ENCODE assay signal across 13 cellular contexts in the genomic region with DNA sequence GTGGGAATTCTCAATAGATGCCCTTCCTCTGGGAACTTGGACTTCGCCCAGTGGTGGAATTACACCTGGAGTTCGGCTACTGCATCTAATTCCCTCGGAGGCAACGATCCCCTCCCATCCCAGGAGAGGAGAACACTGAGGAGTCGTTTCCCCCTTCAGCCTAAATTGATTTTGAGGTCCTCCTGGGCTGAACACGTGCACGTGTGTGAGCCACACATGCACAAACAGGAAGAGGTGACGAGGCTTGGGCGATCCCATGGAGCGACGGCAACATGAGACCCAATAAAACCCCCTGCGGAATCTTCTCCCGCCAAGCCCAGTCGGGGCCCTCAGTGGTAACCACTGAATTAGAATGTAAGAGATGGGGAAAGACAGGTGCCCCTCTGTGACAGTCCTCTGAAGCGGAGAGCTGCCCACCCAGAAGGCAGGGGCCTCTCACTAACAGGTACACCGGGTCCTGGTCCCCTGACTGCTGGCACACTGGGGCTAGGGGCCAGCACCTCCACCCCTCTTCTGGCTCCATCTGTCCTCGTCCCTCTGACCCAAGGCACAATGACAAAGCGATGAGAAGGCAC. TPM values are rescaled to one million over a fixed set of nuclear protein-coding genes. Genes with fewer than 3 reads are reported as not detected.
DNase-seq lines count a peak whose midpoint lies in the region; ATAC-seq, FAIRE-seq and TF ChIP-seq lines count a peak whose summit lies in the region.
"Had no signal": no experiment of that assay in that cellular context is flagged by ENCODE, and none has a peak within 500 bp of the region (broad histone marks: within the 10 kb centered on the region; RNA-seq: fewer than 3 reads in every experiment).

No MANE protein-coding gene starts in this region.

- no peak for TF ChIP-seq CTCF in H1 (IDR thresholded peaks at IDR 0.05; ENCODE audit: control extremely low read depth in 1 of 3, insufficient read depth in 1 of 3, low read depth in 1 of 3, low read length in 3 of 3)
- no peak for TF ChIP-seq CTCF in neural progenitor cell (IDR thresholded peaks at IDR 0.05)
- no peak for TF ChIP-seq CTCF in upper lobe of left lung (IDR thresholded peaks at IDR 0.05)

- H4K8ac ChIP-seq in H1 (ENCODE audit: extremely low read depth, insufficient read depth, low read length): no peak overlapping the region

- no peak overlapping the region for H3K23ac ChIP-seq in H1 (ENCODE audit: insufficient read length)

- H2AK5ac ChIP-seq in H1 (ENCODE audit: low read depth, low read length): 0 out of 2 replicates have a peak overlapping the region, but pooled peaks have one; percentile 53

- no peak overlapping the region for H4K5ac ChIP-seq in H1 (ENCODE audit: insufficient read length, low read depth, low read length)

- H3K4me1 ChIP-seq in H1 (replicated peaks in 1 of 4; ENCODE audit: control insufficient read depth in 3 of 4, insufficient read depth in 4 of 4, low read length in 3 of 4): peaks cover 6 to 49% (median 23%) of the 10 kb centered on the region in 4 experiments
- H3K4me1 ChIP-seq in neural progenitor cell: peaks cover 50% of the 10 kb centered on the region
- peaks cover 83 to 94% (median 87%) of the 10 kb centered on the region in 4 donors for H3K4me1 ChIP-seq in upper lobe of left lung
- no peaks in the 10 kb centered on the region for H3K4me1 ChIP-seq in aorta (ENCODE audit: control insufficient read depth in 1 of 2, insufficient read depth in 2 of 2, low read length in 2 of 2)

- H3K27ac ChIP-seq in H1 (ENCODE audit: low read depth, low read length) (no peak overlapping the region), neural progenitor cell (no peak overlapping the region), upper lobe of left lung (peak overlapping the region; percentile 89 to 95 (median 92)), aorta (ENCODE audit: low read depth in 1 of 2, low read length in 2 of 2) (peak overlapping the region in 1 of 2 donors; percentile 65)

- ATAC-seq in upper lobe of left lung (ENCODE audit: low FRiP score in 2 of 2): no peak
- ATAC-seq in aorta (ENCODE audit: low FRiP score): no peak
- no peak for ATAC-seq in GM18861 (IDR thresholded peaks at IDR 0.05; ENCODE audit: unreplicated experiment)
- ATAC-seq: HCT116; stimulated activated naive B cell treated with anti-CD40 and anti-IgM and Interleukin-4, amounts not matched to agents 10 μg/mL and 1 μg/mL and 100 μg/mL, for 72 hours had no signal

- POLR2A ChIA-PET in H1 (lab: Charles Lee; ENCODE audit: partially characterized antibody): interaction anchor here (1.0 to 1.1 kb wide), 2 partner anchors 11 to 57 kb away, joined by 3 read pairs; no protein-coding TSS in a partner anchor

- intact Hi-C loops in aorta (cut with DNase I): loop anchor here (5.0 to 10.0 kb wide), 5 partner anchors 38 to 470 kb away; partner anchors contain the start of genes CLPP (in 1 of the 2) and RFX2 (in 1 of the 2)

- no peak overlapping the region for H2BK20ac ChIP-seq in H1 (ENCODE audit: low read length)

- H3K36me3 Mint-ChIP-seq in activated naive CD8-positive, alpha-beta T cell: no peaks in the 10 kb centered on the region
- H3K36me3 Mint-ChIP-seq in activated naive CD8-positive, alpha-beta T cell treated with anti-CD3 and anti-CD28 coated beads for 36 hours: peaks cover 17% of the 10 kb centered on the region
- peaks cover 23% of the 10 kb centered on the region for H3K36me3 Mint-ChIP-seq in neural progenitor cell

- H3K14ac ChIP-seq in H1 (ENCODE audit: insufficient read length): no peak overlapping the region

- no peak overlapping the region for H2BK120ac ChIP-seq in H1 (replicated peaks; ENCODE audit: low read depth, low read length)

- TF ChIP-seq RAD21 in H1 (IDR thresholded peaks at IDR 0.05 in 1 of 2, conservative IDR thresholded peaks at IDR 0.05 in 1 of 2; ENCODE audit: low read depth in 2 of 2, low read length in 2 of 2): no peak

- no peak overlapping the region for H3K4me3 Mint-ChIP-seq in activated naive CD8-positive, alpha-beta T cell
- H3K4me3 Mint-ChIP-seq in activated naive CD8-positive, alpha-beta T cell treated with anti-CD3 and anti-CD28 coated beads for 36 hours: no peak overlapping the region
- H3K4me3 Mint-ChIP-seq in neural progenitor cell: no peak overlapping the region
- H3K4me3 Mint-ChIP-seq: stimulated activated naive B cell treated with anti-CD40 and anti-IgM and Interleukin-4, amounts not matched to agents 10 μg/mL and 1 μg/mL and 100 μg/mL, for 72 hours had no signal

- CTCF ChIA-PET in H1 (lab: Charles Lee; ENCODE audit: partially characterized antibody): interaction anchor here (1.0 to 2.4 kb wide), 4 partner anchors 8 to 253 kb away, joined by 3 to 10 read pairs (median 6); no protein-coding TSS in a partner anchor

- H3K36me3 ChIP-seq in H1 (ENCODE audit: control insufficient read depth in 2 of 4, insufficient read depth in 4 of 4, low read length in 3 of 4) (peaks cover 0 to 3% (median 1%) of the 10 kb centered on the region in 4 experiments; a peak in 3 of 8 replicates), neural progenitor cell (no peaks in the 10 kb centered on the region), upper lobe of left lung (peaks cover 0 to 2% (median under 1%) of the 10 kb centered on the region in 4 donors), aorta (ENCODE audit: control insufficient read depth in 1 of 2, insufficient read depth in 2 of 2, low read length in 1 of 2) (no peaks in the 10 kb centered on the region)

- H3K23me2 ChIP-seq in H1 (ENCODE audit: low read depth, low read length): peaks cover 5% of the 10 kb centered on the region; the same call in 1 of the 2 replicates

- H2BK12ac ChIP-seq in H1 (ENCODE audit: low read depth, low read length): no peak overlapping the region

- 87% methylated on average over 16 of the region's 18 CpGs; no CpG with 5 or more reads in 1 of the 2 experiments for WGBS in H1 (ENCODE audit: extremely low coverage in 1 of 2, insufficient coverage in 1 of 2, insufficient read length in 1 of 2, insufficient replicate concordance in 2 of 2, low coverage in 1 of 2, low lambda C conversion rate in 2 of 2, missing lambda C conversion rate in 1 of 2), 2 experiments
- 86 to 89% methylated on average over 17 to 18 of the region's 18 CpGs for WGBS in upper lobe of left lung, 2 donors
- WGBS in aorta, 2 donors: 84 to 85% methylated on average over 18 of the region's 18 CpGs

- TF ChIP-seq POLR2A in H1 (IDR thresholded peaks at IDR 0.05; ENCODE audit: control extremely low read depth in 1 of 2, low read depth in 2 of 2, low read length in 2 of 2): no peak
- no peak for TF ChIP-seq POLR2A in upper lobe of left lung (IDR thresholded peaks at IDR 0.05)

- no peak for DNase-seq in activated naive CD8-positive, alpha-beta T cell treated with anti-CD3 and anti-CD28 coated beads for 36 hours
- DNase-seq in H1 (ENCODE audit: low read depth in 1 of 2, low spot score in 2 of 2) (no peak), neural progenitor cell (ENCODE audit: low spot score) (no peak), upper lobe of left lung (no peak), DMS 273 (lab: John Stamatoyannopoulos, UW; ENCODE audit: unreplicated experiment) (no peak), aorta (no peak)
- DNase-seq: NCI-H524; stimulated activated naive B cell treated with anti-CD40 and anti-IgM and Interleukin-4, amounts not matched to agents 10 μg/mL and 1 μg/mL and 100 μg/mL, for 72 hours had no signal

- H3K9ac ChIP-seq in H1 (replicated peaks in 1 of 4; ENCODE audit: extremely low read depth in 1 of 4, low read depth in 3 of 4, low read length in 3 of 4): no peak overlapping the region
- no peak overlapping the region for H3K9ac ChIP-seq in neural progenitor cell

- H3K27me3 ChIP-seq in H1 (replicated peaks in 1 of 4; ENCODE audit: control insufficient read depth in 3 of 4, extremely low read depth in 1 of 4, insufficient read depth in 3 of 4, low read length in 3 of 4) (no peaks in the 10 kb centered on the region; a peak in 1 of 7 replicates), neural progenitor cell (no peaks in the 10 kb centered on the region), upper lobe of left lung (no peaks in the 10 kb centered on the region), aorta (ENCODE audit: control insufficient read depth in 1 of 2, insufficient read depth in 2 of 2, low read length in 1 of 2) (no peaks in the 10 kb centered on the region)

- H3F3A ChIP-seq in neural progenitor cell (ENCODE audit: low read depth): peaks cover 7% of the 10 kb centered on the region

- H3K9me3 ChIP-seq in H1 (ENCODE audit: insufficient read depth in 2 of 2, low read depth in 1 of 2, low read length in 1 of 2): no peaks in the 10 kb centered on the region
- H3K9me3 ChIP-seq in neural progenitor cell (ENCODE audit: low read depth): no peaks in the 10 kb centered on the region
- no peaks in the 10 kb centered on the region for H3K9me3 ChIP-seq in upper lobe of left lung
- no peaks in the 10 kb centered on the region for H3K9me3 ChIP-seq in aorta (ENCODE audit: control insufficient read depth, low read length)

- no peak overlapping the region for H2BK5ac ChIP-seq in H1 (ENCODE audit: low read depth, low read length)

- H3K4ac ChIP-seq in H1 (replicated peaks; ENCODE audit: insufficient read length, low read depth, low read length): no peak overlapping the region

- H3K18ac ChIP-seq in H1 (ENCODE audit: extremely low read depth, low read length): no peak overlapping the region

- FAIRE-seq in H1 (lab: Jason Lieb, UNC): no peak
- FAIRE-seq: bronchial epithelial cell had no signal

- H4K91ac ChIP-seq in H1 (replicated peaks; ENCODE audit: insufficient read length, low read length): no peak overlapping the region

- H3K56ac ChIP-seq in H1 (replicated peaks; ENCODE audit: insufficient read length, low read depth, low read length): no peak overlapping the region

- peak overlapping the region; percentile 50 for H3K27ac Mint-ChIP-seq in activated naive CD8-positive, alpha-beta T cell
- no peak overlapping the region for H3K27ac Mint-ChIP-seq in activated naive CD8-positive, alpha-beta T cell treated with anti-CD3 and anti-CD28 coated beads for 36 hours
- H3K27ac Mint-ChIP-seq in neural progenitor cell: peak overlapping the region; percentile 29

- H3K79me1 ChIP-seq in H1 (ENCODE audit: low read depth, low read length): peaks cover 43% of the 10 kb centered on the region

- H3K4me1 Mint-ChIP-seq in activated naive CD8-positive, alpha-beta T cell (ENCODE audit: low read depth): peaks cover 60% of the 10 kb centered on the region
- H3K4me1 Mint-ChIP-seq in activated naive CD8-positive, alpha-beta T cell treated with anti-CD3 and anti-CD28 coated beads for 36 hours: peaks cover 53% of the 10 kb centered on the region
- H3K4me1 Mint-ChIP-seq in neural progenitor cell: peaks cover 76% of the 10 kb centered on the region

- no peak overlapping the region for H3K4me2 ChIP-seq in H1 (ENCODE audit: insufficient read depth in 1 of 2, low read depth in 2 of 2, low read length in 2 of 2)
- no peak overlapping the region for H3K4me2 ChIP-seq in neural progenitor cell

- H3K4me3 ChIP-seq in H1 (ENCODE audit: extremely low read depth in 1 of 4, insufficient read depth in 2 of 4, low read depth in 3 of 4, low read length in 4 of 4) (no peak overlapping the region), neural progenitor cell (no peak overlapping the region), upper lobe of left lung (no peak overlapping the region), aorta (ENCODE audit: low read length in 2 of 2) (no peak overlapping the region)

- H3K27me3 Mint-ChIP-seq in activated naive CD8-positive, alpha-beta T cell: no peaks in the 10 kb centered on the region
- H3K27me3 Mint-ChIP-seq in activated naive CD8-positive, alpha-beta T cell treated with anti-CD3 and anti-CD28 coated beads for 36 hours: no peaks in the 10 kb centered on the region
- H3K27me3 Mint-ChIP-seq in neural progenitor cell (ENCODE audit: insufficient read depth, low read depth): peaks cover 2% of the 10 kb centered on the region
- H3K27me3 Mint-ChIP-seq: stimulated activated naive B cell treated with anti-CD40 and anti-IgM and Interleukin-4, amounts not matched to agents 10 μg/mL and 1 μg/mL and 100 μg/mL, for 72 hours had no signal

- H3K9me3 Mint-ChIP-seq in activated naive CD8-positive, alpha-beta T cell (ENCODE audit: low read depth): no peaks in the 10 kb centered on the region
- H3K9me3 Mint-ChIP-seq in activated naive CD8-positive, alpha-beta T cell treated with anti-CD3 and anti-CD28 coated beads for 36 hours: no peaks in the 10 kb centered on the region
- H3K9me3 Mint-ChIP-seq in neural progenitor cell: no peaks in the 10 kb centered on the region
- H3K9me3 Mint-ChIP-seq: stimulated activated naive B cell treated with anti-CD40 and anti-IgM and Interleukin-4, amounts not matched to agents 10 μg/mL and 1 μg/mL and 100 μg/mL, for 72 hours had no signal

- H2AFZ ChIP-seq in H1 (ENCODE audit: low read length) (no peak overlapping the region), neural progenitor cell (replicated peaks) (no peak overlapping the region)

- no peak overlapping the region for H2BK15ac ChIP-seq in H1 (ENCODE audit: low read length)

- TF ChIP-seq EP300 in H1 (IDR thresholded peaks at IDR 0.05; ENCODE audit: borderline replicate concordance in 1 of 2, low read depth in 2 of 2, low read length in 2 of 2) (no peak), upper lobe of left lung (IDR thresholded peaks at IDR 0.05) (no peak)

- H3K79me2 ChIP-seq in H1 (ENCODE audit: control insufficient read depth in 1 of 2, insufficient read depth in 2 of 2, low read length in 2 of 2) (peaks cover 29 to 91% of the 10 kb centered on the region in 2 experiments), neural progenitor cell (ENCODE audit: low read depth) (peaks cover 92% of the 10 kb centered on the region)

- H4K20me1 ChIP-seq in H1 (replicated peaks in 1 of 2; ENCODE audit: control insufficient read depth in 1 of 2, insufficient read depth in 2 of 2, low read length in 2 of 2): peaks cover 50 to 68% of the 10 kb centered on the region in 2 experiments
- peaks cover 92% of the 10 kb centered on the region for H4K20me1 ChIP-seq in neural progenitor cell (ENCODE audit: low read depth)

RNA-seq across cellular contexts. Expression of gene MLLT1, which starts 4.5 kb away (rescaled TPM):
- total RNA-seq in activated naive CD8-positive, alpha-beta T cell treated with anti-CD3 and anti-CD28 coated beads for 36 hours: 10 to 100 TPM; 55.2 to 56.8 TPM
- total RNA-seq in H1 (2021; fragmentation: NEBNext Ultra II Directional; extraction: Animal tissue kit (Norgen Biotek cat#: 25700)): 42.4 and 45.1 TPM in 2 replicates
- polyA plus RNA-seq in H1 (2011; rRNA removed): 18.8 and 27.7 TPM in 2 replicates
- polyA plus RNA-seq in H1 (2011; cell fraction: cytosol; rRNA removed): 19.7 TPM
- polyA plus RNA-seq in H1 (2011; cell fraction: nucleus; rRNA removed): 74.8 TPM
- polyA plus RNA-seq in H1 (2012, experiment 1 of 2): 24.7 to 35.8 TPM (median 32.5 TPM) in 4 replicates
- polyA plus RNA-seq in H1 (2012, experiment 2 of 2): 17.2 TPM
- 22.0 TPM for polyA plus RNA-seq in H1 (2013, experiment 1 of 2)
- polyA plus RNA-seq in H1 (2013, experiment 2 of 2): 21.5 TPM
- 7.1 and 12.4 TPM in 2 replicates for polyA minus RNA-seq in H1 (2011; rRNA and poly(A)+ RNA removed)
- polyA minus RNA-seq in H1 (2011; cell fraction: cytosol; rRNA and poly(A)+ RNA removed): 42.9 TPM
- 13.2 TPM for polyA minus RNA-seq in H1 (2011; cell fraction: nucleus; rRNA and poly(A)+ RNA removed)
- 5.6 and 21.0 TPM in 2 replicates for total RNA-seq in neural progenitor cell (ENCODE audit: low replicate concordance)
- 10 to 100 TPM; 22.1 to 98.9 (median 49.3) TPM for total RNA-seq in upper lobe of left lung
- 10 to 100 TPM; 54.8 to 55.5 TPM for total RNA-seq in aorta
- polyA plus RNA-seq in aorta: 10 to 100 TPM; 14.9 to 34.3 TPM

RNA-seq across cellular contexts. Expression of gene ACER1, which starts 58.2 kb away (rescaled TPM):
- not detected for total RNA-seq in activated naive CD8-positive, alpha-beta T cell treated with anti-CD3 and anti-CD28 coated beads for 36 hours
- total RNA-seq in H1 (2021; fragmentation: NEBNext Ultra II Directional; extraction: Animal tissue kit (Norgen Biotek cat#: 25700)): not detected in 2 replicates
- polyA plus RNA-seq in H1 (2011; rRNA removed): 0.05 TPM in 1 of 2 replicates, not detected in the other
- not detected for polyA plus RNA-seq in H1 (2011; cell fraction: cytosol; rRNA removed)
- not detected for polyA plus RNA-seq in H1 (2011; cell fraction: nucleus; rRNA removed)
- polyA plus RNA-seq in H1 (2012, experiment 1 of 2): not detected in 4 replicates
- polyA plus RNA-seq in H1 (2012, experiment 2 of 2): not detected
- polyA plus RNA-seq in H1 (2013, experiment 1 of 2): not detected
- not detected for polyA plus RNA-seq in H1 (2013, experiment 2 of 2)
- not detected in 2 replicates for polyA minus RNA-seq in H1 (2011; rRNA and poly(A)+ RNA removed)
- polyA minus RNA-seq in H1 (2011; cell fraction: cytosol; rRNA and poly(A)+ RNA removed): not detected
- not detected for polyA minus RNA-seq in H1 (2011; cell fraction: nucleus; rRNA and poly(A)+ RNA removed)
- not detected in 2 replicates for total RNA-seq in neural progenitor cell (ENCODE audit: low replicate concordance)
- not detected for total RNA-seq in upper lobe of left lung
- not detected for total RNA-seq in aorta
- polyA plus RNA-seq in aorta: under 1 TPM in 1 of 2 donors, not detected in 1; 0.10 TPM
- total RNA-seq: bronchial epithelial cell, lung microvascular endothelial cell had no signal

Comparison
In these comparisons a context has a peak if more than half of its experiments do, and no peak if none do; other contexts are left out.
1. H3K27ac ChIP-seq: peak in upper lobe of left lung (4 of 4); none in H1 (single experiment) and neural progenitor cell (single experiment).